In genomic region chr2:196481323-196481695, GRCh38 we compare ENCODE assay signal across 14 cellular contexts.
DNase-seq lines count a peak whose midpoint lies in the region; ATAC-seq lines count a peak whose summit lies in the region.
"Had no signal": no experiment of that assay in that cellular context is flagged by ENCODE, and none has a peak within 500 bp of the region (broad histone marks: within the 10 kb centered on the region; RNA-seq: fewer than 3 reads in every experiment).

No MANE protein-coding gene starts in this region.

- peak overlapping the region; percentile 18 for H3K4me2 ChIP-seq in skeletal muscle satellite cell (ENCODE audit: low read length)

- ATAC-seq in GM21786 (IDR thresholded peaks at IDR 0.05; ENCODE audit: unreplicated experiment) = no peak
- ATAC-seq: left lung had no signal

- H3K4me1 ChIP-seq in endocrine pancreas (ENCODE audit: control insufficient read depth, insufficient read depth, low read length) (peaks cover 4% of the 10 kb centered on the region), skeletal muscle satellite cell (ENCODE audit: control insufficient read depth, insufficient read depth, low read length) (peaks cover 35% of the 10 kb centered on the region)
- H3K4me1 ChIP-seq: left lung, sigmoid colon had no signal

- no peaks in the 10 kb centered on the region for H3K27me3 ChIP-seq in MG63
- H3K27me3 ChIP-seq in endocrine pancreas (ENCODE audit: control insufficient read depth, insufficient read depth, low read length) = no peaks in the 10 kb centered on the region
- no peaks in the 10 kb centered on the region for H3K27me3 ChIP-seq in skeletal muscle satellite cell (ENCODE audit: control insufficient read depth, insufficient read depth, low read length)
- H3K27me3 ChIP-seq: left lung, sigmoid colon had no signal

- H3K9ac ChIP-seq in endocrine pancreas (ENCODE audit: control insufficient read depth, insufficient read depth, low read length) (no peak overlapping the region), skeletal muscle satellite cell (ENCODE audit: low read depth, low read length) (peak overlapping the region; percentile 8)

- H3K36me3 ChIP-seq in MG63 = no peaks in the 10 kb centered on the region
- H3K36me3 ChIP-seq in endocrine pancreas (ENCODE audit: control insufficient read depth, insufficient read depth, low read length) = no peaks in the 10 kb centered on the region
- H3K36me3 ChIP-seq in skeletal muscle satellite cell (ENCODE audit: insufficient read depth, low read length) = no peaks in the 10 kb centered on the region
- H3K36me3 ChIP-seq: left lung, sigmoid colon, thoracic aorta had no signal

- H3K9me3 ChIP-seq in MG63 (no peaks in the 10 kb centered on the region), endocrine pancreas (ENCODE audit: control insufficient read depth, low read length) (no peaks in the 10 kb centered on the region), skeletal muscle satellite cell (replicated peaks; ENCODE audit: low read length) (no peaks in the 10 kb centered on the region)
- H3K9me3 ChIP-seq: left lung, sigmoid colon, thoracic aorta had no signal

- no peak overlapping the region for H3K4me3 ChIP-seq in MG63
- H3K4me3 ChIP-seq in endocrine pancreas (ENCODE audit: control insufficient read depth, insufficient read depth, low read length) = peak overlapping the region; percentile 3
- no peak overlapping the region for H3K4me3 ChIP-seq in skeletal muscle satellite cell (ENCODE audit: low read length)
- H3K4me3 ChIP-seq: left lung, sigmoid colon, SK-N-MC, thoracic aorta had no signal

- DNase-seq in GM04503 (ENCODE audit: low read depth) (peak; percentile 76), MG63 (peak; percentile 63), NCI-H1436 (lab: John Stamatoyannopoulos, UW) (no peak), HT-29 (ENCODE audit: low spot score) (no peak)
- DNase-seq: activated CD8-positive, alpha-beta memory T cell treated with anti-CD3 and anti-CD28 coated beads, Interleukin-2, amount 50 U/mL, for 48 hours; H7; left lung; nephron progenitor cell; sigmoid colon had no signal

Comparison
In these comparisons a context has a peak if more than half of its experiments do, and no peak if none do; other contexts are left out.
1. DNase-seq: peak in GM04503 (single experiment) and MG63 (single experiment); none in NCI-H1436 (single experiment) and HT-29 (single experiment).